Comparison of ENCODE assay signal across 19 cellular contexts in genomic region chr6:108408861-108409260, GRCh38.
"Had no signal": no experiment of that assay in that cellular context is flagged by ENCODE, and none has a peak within 500 bp of the region (broad histone marks: within the 10 kb centered on the region; RNA-seq: fewer than 3 reads in every experiment).

No MANE protein-coding gene starts in this region.

- FAIRE-seq: endothelial cell of umbilical vein, frontal cortex, keratinocyte had no signal

- DNase-seq: colonic mucosa; cortex of kidney; effector CD4-positive, alpha-beta T cell; effector memory CD4-positive, alpha-beta T cell; foreskin keratinocyte; heart left ventricle; hippocampal formation; left cardiac atrium; left ventricle myocardium inferior; lower lobe of right lung; mucosa of descending colon; naive B cell had no signal

- H3K4me3 ChIP-seq: colonic mucosa, esophagus muscularis mucosa, gastroesophageal sphincter, heart left ventricle, left ventricle myocardium inferior, lower lobe of right lung, mucosa of descending colon had no signal

- H3K4me1 Mint-ChIP-seq: naive B cell had no signal

- ATAC-seq: foreskin keratinocyte, gastroesophageal sphincter, lower lobe of right lung, mucosa of descending colon had no signal

- H3K27ac Mint-ChIP-seq: dendritic cell treated with granulocyte-macrophage colony-stimulating factor and Interleukin-4, amounts not matched to agents 40 ng/mL and 50 ng/mL, for 4 days; mesothelial cell of epicardium had no signal

- H3K4me3 Mint-ChIP-seq: dendritic cell treated with granulocyte-macrophage colony-stimulating factor and Interleukin-4, amounts not matched to agents 40 ng/mL and 50 ng/mL, for 4 days; mesothelial cell of epicardium; naive B cell had no signal

- H3K27me3 ChIP-seq: colonic mucosa, esophagus muscularis mucosa, foreskin keratinocyte, gastroesophageal sphincter, heart left ventricle had no signal

- H3K27me3 Mint-ChIP-seq: dendritic cell treated with granulocyte-macrophage colony-stimulating factor and Interleukin-4, amounts not matched to agents 40 ng/mL and 50 ng/mL, for 4 days; naive B cell had no signal

- H3K27ac ChIP-seq: colonic mucosa, esophagus muscularis mucosa, foreskin keratinocyte, gastroesophageal sphincter, lower lobe of right lung had no signal
